24 cellular contexts compared by ENCODE assay signal in the genomic region with DNA sequence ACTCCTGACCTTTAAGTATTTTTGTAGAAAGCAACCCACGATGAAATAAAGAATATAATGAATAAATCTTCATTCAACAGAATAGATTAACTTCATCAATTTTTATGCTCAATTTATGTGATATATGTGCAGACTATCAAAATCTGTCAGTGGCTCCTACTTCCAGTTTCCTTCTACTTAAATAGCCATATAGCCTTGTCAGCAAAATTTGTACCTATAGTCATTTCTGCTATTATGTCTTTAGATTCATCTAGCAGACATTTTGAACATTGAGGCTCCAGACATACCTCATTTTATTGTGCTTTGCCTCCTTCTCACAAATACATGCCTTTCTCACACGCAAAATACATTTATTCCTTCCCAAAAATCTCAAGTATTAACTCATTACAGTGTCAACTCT.
DNase-seq lines count a peak whose midpoint lies in the region; ATAC-seq, FAIRE-seq and TF ChIP-seq lines count a peak whose summit lies in the region.
"Had no signal": no experiment of that assay in that cellular context is flagged by ENCODE, and none has a peak within 500 bp of the region (broad histone marks: within the 10 kb centered on the region; RNA-seq: fewer than 3 reads in every experiment).

No MANE protein-coding gene starts in this region.

- intact Hi-C loops in IMR-90 (cut with micrococcal nuclease): no loop called here
- intact Hi-C loops in activated CD4-positive, alpha-beta memory T cell treated with anti-CD3 and anti-CD28 coated beads for 36 hours (cut with micrococcal nuclease): no loop called here

- H3K36me3 ChIP-seq in IMR-90 (ENCODE audit: control insufficient read depth, insufficient read depth, low read length) (no peaks in the 10 kb centered on the region), H1 (ENCODE audit: control insufficient read depth in 2 of 4, insufficient read depth in 4 of 4, low read length in 3 of 4) (peaks cover 0 to 5% (median 0%) of the 10 kb centered on the region in 4 experiments; a peak in 1 of 8 replicates)
- H3K36me3 ChIP-seq: BE2C, BLaER1 had no signal

- no peaks in the 10 kb centered on the region for H3K9me1 ChIP-seq in IMR-90 (ENCODE audit: insufficient read depth, low read length)

- H3K27me3 ChIP-seq in IMR-90 (ENCODE audit: control insufficient read depth, insufficient read depth, low read length): no peaks in the 10 kb centered on the region
- no peaks in the 10 kb centered on the region for H3K27me3 ChIP-seq in H1 (replicated peaks in 1 of 4; ENCODE audit: control insufficient read depth in 3 of 4, extremely low read depth in 1 of 4, insufficient read depth in 3 of 4, low read length in 3 of 4)
- H3K27me3 ChIP-seq: BE2C had no signal

- DNase-seq in A549 (ENCODE audit: low read depth in 1 of 2, low spot score in 1 of 2) (no peak), IMR-90 (no peak), H1 (ENCODE audit: low read depth in 1 of 2, low spot score in 2 of 2) (no peak), ACHN (no peak)
- no peak for DNase-seq in activated CD4-positive, alpha-beta memory T cell treated with anti-CD3 and anti-CD28 coated beads for 36 hours
- DNase-seq: 8988T; BE2C; C1 segment of cervical spinal cord; CD4-positive, alpha-beta memory T cell; CD4-positive, CD25-positive, alpha-beta regulatory T cell; CD8-positive, alpha-beta memory T cell; COR-L47; DMS 273 treated with DMSO at 0.1 percent for 48 hours; DMS153; DMS53; DMS79; DND-41; EL; GDM1 had no signal

- no peak overlapping the region for H3K4me3 Mint-ChIP-seq in activated CD4-positive, alpha-beta memory T cell treated with anti-CD3 and anti-CD28 coated beads for 36 hours
- H3K4me3 Mint-ChIP-seq: CD14-positive monocyte; CD4-positive, alpha-beta memory T cell; CD4-positive, CD25-positive, alpha-beta regulatory T cell; CD8-positive, alpha-beta memory T cell had no signal

- H4K5ac ChIP-seq in IMR-90 (ENCODE audit: low read depth, low read length) (no peak overlapping the region), H1 (ENCODE audit: insufficient read length, low read depth, low read length) (no peak overlapping the region)

- POLR2A ChIA-PET in A549 (lab: Yijun Ruan, JAX): no interaction called here
- POLR2A ChIA-PET in IMR-90 (lab: Charles Lee; ENCODE audit: unreplicated experiment): no interaction called here
- POLR2A ChIA-PET in H1 (lab: Charles Lee; ENCODE audit: partially characterized antibody): no interaction called here
- POLR2A ChIA-PET in activated CD4-positive, alpha-beta memory T cell treated with anti-CD3 and anti-CD28 coated beads for 36 hours (lab: Charles Lee): no interaction called here

- 19% methylated on average over 2 of the region's 2 CpGs for WGBS in A549 (ENCODE audit: missing lambda C conversion rate)
- 100% methylated on average over 1 of the region's 2 CpGs; no CpG with 5 or more reads in 1 of the 2 experiments for WGBS in IMR-90 (ENCODE audit: extremely low coverage in 2 of 2, insufficient read length in 1 of 2), 2 experiments
- WGBS in H1 (ENCODE audit: extremely low coverage in 1 of 2, insufficient coverage in 1 of 2, insufficient read length in 1 of 2, insufficient replicate concordance in 2 of 2, low coverage in 1 of 2, low lambda C conversion rate in 2 of 2, missing lambda C conversion rate in 1 of 2), 2 experiments: 94 to 100% methylated on average over 1 to 2 of the region's 2 CpGs

- H3K27ac ChIP-seq in A549 (no peak overlapping the region), IMR-90 (ENCODE audit: insufficient read depth, low read length) (no peak overlapping the region), H1 (ENCODE audit: low read depth, low read length) (no peak overlapping the region)
- H3K27ac ChIP-seq: BLaER1 had no signal

- H3K18ac ChIP-seq in IMR-90 (ENCODE audit: low read depth, low read length): no peak overlapping the region
- no peak overlapping the region for H3K18ac ChIP-seq in H1 (ENCODE audit: extremely low read depth, low read length)

- CTCF ChIA-PET in A549 (lab: Yijun Ruan, JAX) (no interaction called here), IMR-90 (lab: Yijun Ruan, JAX) (no interaction called here), H1 (lab: Charles Lee; ENCODE audit: partially characterized antibody) (no interaction called here)
- CTCF ChIA-PET in activated CD4-positive, alpha-beta memory T cell treated with anti-CD3 and anti-CD28 coated beads for 36 hours (lab: Charles Lee): no interaction called here

- H3K9ac ChIP-seq in IMR-90 (ENCODE audit: low read depth, low read length) (no peak overlapping the region), H1 (replicated peaks in 1 of 4; ENCODE audit: extremely low read depth in 1 of 4, low read depth in 3 of 4, low read length in 3 of 4) (no peak overlapping the region)
- H3K9ac ChIP-seq: BLaER1 had no signal

- no peaks in the 10 kb centered on the region for H3K9me3 ChIP-seq in A549
- H3K9me3 ChIP-seq in IMR-90 (ENCODE audit: control insufficient read depth, insufficient read depth, low read length): no peaks in the 10 kb centered on the region
- no peaks in the 10 kb centered on the region for H3K9me3 ChIP-seq in H1 (ENCODE audit: insufficient read depth in 2 of 2, low read depth in 1 of 2, low read length in 1 of 2)
- H3K9me3 ChIP-seq: BE2C, BLaER1 had no signal

- H2BK15ac ChIP-seq in IMR-90 (ENCODE audit: low read depth, low read length) (no peak overlapping the region), H1 (ENCODE audit: low read length) (no peak overlapping the region)

- H2AFZ ChIP-seq in IMR-90 (replicated peaks; ENCODE audit: low read length, poor library complexity) (no peak overlapping the region), H1 (ENCODE audit: low read length) (no peak overlapping the region)

- FAIRE-seq in A549 (lab: Jason Lieb, UNC) (no peak), H1 (lab: Jason Lieb, UNC) (no peak)
- FAIRE-seq: GM12878, GM12892, GM18507 had no signal

- H4K91ac ChIP-seq in IMR-90 (ENCODE audit: insufficient read depth, low read depth, low read length): no peak overlapping the region
- no peak overlapping the region for H4K91ac ChIP-seq in H1 (replicated peaks; ENCODE audit: insufficient read length, low read length)

- H2AK9ac ChIP-seq in IMR-90 (replicated peaks; ENCODE audit: low read depth, low read length, poor library complexity): no peak overlapping the region

- H2BK20ac ChIP-seq in IMR-90 (ENCODE audit: low read depth, low read length) (no peak overlapping the region), H1 (ENCODE audit: low read length) (no peak overlapping the region)

- TF ChIP-seq POLR2A in A549 (IDR thresholded peaks at IDR 0.05; ENCODE audit: low read length) (no peak), IMR-90 (IDR thresholded peaks at IDR 0.05; ENCODE audit: low read depth, low read length) (no peak), H1 (IDR thresholded peaks at IDR 0.05; ENCODE audit: control extremely low read depth in 1 of 2, low read depth in 2 of 2, low read length in 2 of 2) (no peak)

- H3K79me1 ChIP-seq in IMR-90 (ENCODE audit: low read depth in 1 of 2, low read length in 2 of 2) (no peaks in the 10 kb centered on the region), H1 (ENCODE audit: low read depth, low read length) (no peaks in the 10 kb centered on the region)

- TF ChIP-seq RAD21 in A549 (conservative IDR thresholded peaks at IDR 0.05 in 1 of 2, IDR thresholded peaks at IDR 0.05 in 1 of 2) (no peak), IMR-90 (IDR thresholded peaks at IDR 0.05; ENCODE audit: low read length) (no peak), H1 (IDR thresholded peaks at IDR 0.05 in 1 of 2, conservative IDR thresholded peaks at IDR 0.05 in 1 of 2; ENCODE audit: low read depth in 2 of 2, low read length in 2 of 2) (no peak)

- H3K9me3 Mint-ChIP-seq in activated CD4-positive, alpha-beta memory T cell treated with anti-CD3 and anti-CD28 coated beads for 36 hours: no peaks in the 10 kb centered on the region
- H3K9me3 Mint-ChIP-seq: CD8-positive, alpha-beta memory T cell had no signal

- H3K79me2 ChIP-seq in H1 (ENCODE audit: control insufficient read depth in 1 of 2, insufficient read depth in 2 of 2, low read length in 2 of 2): no peaks in the 10 kb centered on the region

- no peak overlapping the region for H2BK5ac ChIP-seq in IMR-90 (ENCODE audit: low read depth, low read length, poor library complexity, severe bottlenecking)
- no peak overlapping the region for H2BK5ac ChIP-seq in H1 (ENCODE audit: low read depth, low read length)

- H3K14ac ChIP-seq in IMR-90 (replicated peaks; ENCODE audit: low read depth, low read length) (no peak overlapping the region), H1 (ENCODE audit: insufficient read length) (no peak overlapping the region)

- H2BK12ac ChIP-seq in H1 (ENCODE audit: low read depth, low read length): no peak overlapping the region

- TF ChIP-seq CTCF in A549 (IDR thresholded peaks at IDR 0.05) (no peak), IMR-90 (conservative IDR thresholded peaks at IDR 0.05; ENCODE audit: low read depth, low read length) (no peak), H1 (IDR thresholded peaks at IDR 0.05; ENCODE audit: control extremely low read depth in 1 of 3, insufficient read depth in 1 of 3, low read depth in 1 of 3, low read length in 3 of 3) (no peak)

- H3K4ac ChIP-seq in IMR-90 (ENCODE audit: low read depth, low read length): no peak overlapping the region
- no peak overlapping the region for H3K4ac ChIP-seq in H1 (replicated peaks; ENCODE audit: insufficient read length, low read depth, low read length)

- H2BK120ac ChIP-seq in IMR-90 (ENCODE audit: low read depth, low read length) (no peak overlapping the region), H1 (replicated peaks; ENCODE audit: low read depth, low read length) (no peak overlapping the region)

- H4K8ac ChIP-seq in IMR-90 (ENCODE audit: low read depth in 2 of 2, low read length in 2 of 2) (no peak overlapping the region), H1 (ENCODE audit: extremely low read depth, insufficient read depth, low read length) (no peak overlapping the region)

- in situ Hi-C loops in IMR-90 (cut with MboI; ENCODE audit: low sequenced_read_pairs): no loop called here
- in situ Hi-C loops in ACHN (cut with HindIII; ENCODE audit: low pct_ligation_motif_present, low pct_unique_long_range_greater_than_20kb, low sequenced_read_pairs): no loop called here

- ATAC-seq in A549 (no peak), IMR-90 (ENCODE audit: low read depth) (no peak)
- ATAC-seq: GM12878 had no signal

- H3K27me3 Mint-ChIP-seq in activated CD4-positive, alpha-beta memory T cell treated with anti-CD3 and anti-CD28 coated beads for 36 hours: no peaks in the 10 kb centered on the region
- H3K27me3 Mint-ChIP-seq: CD4-positive, alpha-beta memory T cell; CD4-positive, CD25-positive, alpha-beta regulatory T cell; CD8-positive, alpha-beta memory T cell had no signal

- H3K27ac Mint-ChIP-seq in activated CD4-positive, alpha-beta memory T cell treated with anti-CD3 and anti-CD28 coated beads for 36 hours: no peak overlapping the region
- H3K27ac Mint-ChIP-seq: CD14-positive monocyte; CD4-positive, alpha-beta memory T cell; CD4-positive, CD25-positive, alpha-beta regulatory T cell; CD8-positive, alpha-beta memory T cell had no signal

- no peak overlapping the region for H3K4me2 ChIP-seq in A549
- H3K4me2 ChIP-seq in IMR-90 (ENCODE audit: low read depth, low read length): no peak overlapping the region
- H3K4me2 ChIP-seq in H1 (ENCODE audit: insufficient read depth in 1 of 2, low read depth in 2 of 2, low read length in 2 of 2): no peak overlapping the region
- H3K4me2 ChIP-seq: BLaER1 had no signal

- no peak overlapping the region for H3K4me3 ChIP-seq in A549
- no peak overlapping the region for H3K4me3 ChIP-seq in IMR-90 (ENCODE audit: insufficient read depth, low read depth, low read length)
- H3K4me3 ChIP-seq in H1 (ENCODE audit: extremely low read depth in 1 of 4, insufficient read depth in 2 of 4, low read depth in 3 of 4, low read length in 4 of 4): no peak overlapping the region
- H3K4me3 ChIP-seq: BLaER1, GM12878 had no signal

- BruUV-seq in IMR-90 (replicated peaks; lab: Mats Ljungman, UMichigan): no TSS peak

- no peaks in the 10 kb centered on the region for H3K4me1 ChIP-seq in A549
- no peaks in the 10 kb centered on the region for H3K4me1 ChIP-seq in IMR-90 (ENCODE audit: control insufficient read depth, insufficient read depth, low read length)
- no peaks in the 10 kb centered on the region for H3K4me1 ChIP-seq in H1 (replicated peaks in 1 of 4; ENCODE audit: control insufficient read depth in 3 of 4, insufficient read depth in 4 of 4, low read length in 3 of 4)
- H3K4me1 ChIP-seq: BE2C, BLaER1 had no signal

- H2AK5ac ChIP-seq in IMR-90 (ENCODE audit: low read depth, low read length) (no peak overlapping the region), H1 (ENCODE audit: low read depth, low read length) (no peak overlapping the region)

- dilution Hi-C loops in IMR-90 (cut with HindIII; ENCODE audit: low sequenced_read_pairs, unreplicated experiment): no loop called here

- no peak overlapping the region for H3K23ac ChIP-seq in IMR-90 (ENCODE audit: low read depth, low read length)
- no peak overlapping the region for H3K23ac ChIP-seq in H1 (ENCODE audit: insufficient read length)

- H3K36me3 Mint-ChIP-seq in activated CD4-positive, alpha-beta memory T cell treated with anti-CD3 and anti-CD28 coated beads for 36 hours: no peaks in the 10 kb centered on the region
- H3K36me3 Mint-ChIP-seq: CD14-positive monocyte; CD4-positive, alpha-beta memory T cell; CD4-positive, CD25-positive, alpha-beta regulatory T cell; CD8-positive, alpha-beta memory T cell had no signal

- H3K56ac ChIP-seq in IMR-90 (ENCODE audit: extremely low read depth, insufficient read depth, low read length): no peak overlapping the region
- no peak overlapping the region for H3K56ac ChIP-seq in H1 (replicated peaks; ENCODE audit: insufficient read length, low read depth, low read length)

- no peaks in the 10 kb centered on the region for H3K4me1 Mint-ChIP-seq in activated CD4-positive, alpha-beta memory T cell treated with anti-CD3 and anti-CD28 coated beads for 36 hours (ENCODE audit: low read depth)
- H3K4me1 Mint-ChIP-seq: CD14-positive monocyte; CD4-positive, alpha-beta memory T cell; CD4-positive, CD25-positive, alpha-beta regulatory T cell; CD8-positive, alpha-beta memory T cell had no signal

- H4K20me1 ChIP-seq in IMR-90 (ENCODE audit: insufficient read depth, low read length) (no peaks in the 10 kb centered on the region), H1 (replicated peaks in 1 of 2; ENCODE audit: control insufficient read depth in 1 of 2, insufficient read depth in 2 of 2, low read length in 2 of 2) (no peaks in the 10 kb centered on the region)
- H4K20me1 ChIP-seq: BLaER1 had no signal

- no peak for TF ChIP-seq EP300 in A549 (IDR thresholded peaks at IDR 0.05)
- TF ChIP-seq EP300 in H1 (IDR thresholded peaks at IDR 0.05; ENCODE audit: borderline replicate concordance in 1 of 2, low read depth in 2 of 2, low read length in 2 of 2): no peak

- no peaks in the 10 kb centered on the region for H3K23me2 ChIP-seq in H1 (ENCODE audit: low read depth, low read length)

Comparison
In these comparisons a context has a peak if more than half of its experiments do, and no peak if none do; other contexts are left out.
1. Of the 18 proteins assayed by ChIP-seq in both H1 and A549: peak only in H1: none; only in A549: none; in both: MAFK; in neither: 17.